In genomic region chr17:2751482-2751881, GRCh38 we compare ENCODE assay signal across 2 cellular contexts.
TF ChIP-seq lines count a peak whose summit lies in the region.

No MANE protein-coding gene starts in this region.

TF ChIP-seq in A549, 52 proteins besides CTCF, POLR2A, EP300 and RAD21:
- TF ChIP-seq FOXS1 (CRISPR knock-in tag; IDR thresholded peaks at IDR 0.05) (no peak), SMC3 (IDR thresholded peaks at IDR 0.05) (no peak), ZNF302 (CRISPR knock-in tag; IDR thresholded peaks at IDR 0.05) (no peak), KDM1A (IDR thresholded peaks at IDR 0.05; ENCODE audit: low read depth) (no peak), FOSL2 (IDR thresholded peaks at IDR 0.05) (no peak), FOSL2 (CRISPR knock-in tag; IDR thresholded peaks at IDR 0.05) (no peak), MAFK (IDR thresholded peaks at IDR 0.05; ENCODE audit: partially characterized antibody) (no peak)

TF ChIP-seq in H1, 55 proteins besides CTCF, POLR2A, EP300 and RAD21:
- no peak for TF ChIP-seq CREB1 (IDR thresholded peaks at IDR 0.05)
- no peak for TF ChIP-seq ZNF274 (IDR thresholded peaks at IDR 0.05; ENCODE audit: borderline replicate concordance, extremely low read depth, low read length)
- TF ChIP-seq EGR1 (IDR thresholded peaks at IDR 0.05; ENCODE audit: borderline replicate concordance, low read depth, low read length), result no peak
- TF ChIP-seq CBX8 (IDR thresholded peaks at IDR 0.05; ENCODE audit: borderline replicate concordance, low read depth, low read length), result no peak
- TF ChIP-seq MAFK (IDR thresholded peaks at IDR 0.05; ENCODE audit: low read depth, low read length), result no peak
- no peak for TF ChIP-seq TAF7 (optimal IDR thresholded peaks at IDR 0.05; ENCODE audit: borderline replicate concordance, low read depth, low read length)
- no peak for TF ChIP-seq SAP30 (IDR thresholded peaks at IDR 0.05; ENCODE audit: insufficient read depth, insufficient replicate concordance, low read length)
- no peak for TF ChIP-seq BRCA1 (IDR thresholded peaks at IDR 0.05; ENCODE audit: low read depth, low read length)
- no peak for TF ChIP-seq RFX5 (IDR thresholded peaks at IDR 0.05; ENCODE audit: borderline replicate concordance, low read depth, low read length)
- no peak for TF ChIP-seq CHD2 (IDR thresholded peaks at IDR 0.05; ENCODE audit: low read length)
- no peak for TF ChIP-seq BCL11A (IDR thresholded peaks at IDR 0.05; ENCODE audit: low read depth in 2 of 2, low read length in 2 of 2)
- TF ChIP-seq POU5F1 (IDR thresholded peaks at IDR 0.05; ENCODE audit: low read depth, low read length), result no peak
- TF ChIP-seq GABPA (IDR thresholded peaks at IDR 0.05; ENCODE audit: borderline replicate concordance, insufficient read depth, low read length), result no peak
- TF ChIP-seq RNF2 (IDR thresholded peaks at IDR 0.05; ENCODE audit: borderline replicate concordance, low read depth, low read length, missing control alignments, poor library complexity, severe bottlenecking), result no peak
- no peak for TF ChIP-seq ATF2 (IDR thresholded peaks at IDR 0.05; ENCODE audit: low read length)
- TF ChIP-seq TEAD4 (IDR thresholded peaks at IDR 0.05; ENCODE audit: low read depth, low read length), result no peak
- TF ChIP-seq ATF3 (IDR thresholded peaks at IDR 0.05; ENCODE audit: insufficient read depth, low read depth, low read length), result no peak
- TF ChIP-seq KDM4A (IDR thresholded peaks at IDR 0.05; ENCODE audit: low read depth, low read length, severe bottlenecking), result no peak
- TF ChIP-seq POLR2AphosphoS5 (IDR thresholded peaks at IDR 0.05; ENCODE audit: low read depth, low read length), result no peak
- TF ChIP-seq SP2 (IDR thresholded peaks at IDR 0.05; ENCODE audit: low read length), result no peak
